Comparison of ENCODE assay signal across 8 cellular contexts in genomic region chr17:1484060-1484535, GRCh38. TPM values are rescaled to one million over a fixed set of nuclear protein-coding genes. Genes with fewer than 3 reads are reported as not detected.
A peak's percentile ranks its signal among the peaks of the same experiment; 100 is the strongest.
DNase-seq lines count a peak whose midpoint lies in the region; ATAC-seq and TF ChIP-seq lines count a peak whose summit lies in the region.
"Had no signal": no experiment of that assay in that cellular context is flagged by ENCODE, and none has a peak within 500 bp of the region (broad histone marks: within the 10 kb centered on the region; RNA-seq: fewer than 3 reads in every experiment).

No MANE protein-coding gene starts in this region.

- no peaks in the 10 kb centered on the region; the same call in 2 of the 3 replicates for H3K9me3 Mint-ChIP-seq in GM23338

- H3K27ac Mint-ChIP-seq in GM23338, result peak overlapping the region; percentile 46; the same call in 1 of the 2 replicates

- H3K36me3 ChIP-seq in GM23338 (ENCODE audit: insufficient read depth) (no peaks in the 10 kb centered on the region), WERI-Rb-1 (peaks cover 22% of the 10 kb centered on the region), iPS-15b (ENCODE audit: control insufficient read depth, insufficient read depth, low read length) (peaks cover 30% of the 10 kb centered on the region), spleen (peaks cover 0 to 53% (median 32%) of the 10 kb centered on the region in 6 donors)

- no peak overlapping the region for H3K9ac ChIP-seq in iPS-15b (ENCODE audit: low read depth, low read length)

- peaks cover 26% of the 10 kb centered on the region for H3K36me3 Mint-ChIP-seq in GM23338 (ENCODE audit: low read depth)

- 0 out of 2 replicates have a peak, but pooled peaks cover 2% of the 10 kb centered on the region for H3K79me2 ChIP-seq in GM23338 (replicated peaks; ENCODE audit: insufficient read depth)

- DNase-seq in GM23338 (ENCODE audit: low spot score), result peak; percentile 51
- DNase-seq in WERI-Rb-1, result no peak
- DNase-seq in spleen, result peak; percentile 77
- no peak for DNase-seq in NK-92 treated with Interleukin-12 subunit alpha and Interleukin-12 subunit beta, amount 100 ng/mL, for 24 hours (lab: John Stamatoyannopoulos, UW)
- DNase-seq in D341Med (ENCODE audit: low spot score), result no peak
- DNase-seq: midbrain had no signal

- no peaks in the 10 kb centered on the region for H3K9me2 ChIP-seq in GM23338 (ENCODE audit: insufficient read depth)

- H3F3A ChIP-seq in GM23338 (replicated peaks; ENCODE audit: low read depth), result peaks cover 30% of the 10 kb centered on the region

- H3K4me1 Mint-ChIP-seq in GM23338, result peaks cover 30% of the 10 kb centered on the region

- H3K4me1 ChIP-seq in GM23338 (ENCODE audit: insufficient read depth) (peaks cover 13% of the 10 kb centered on the region), iPS-15b (ENCODE audit: control insufficient read depth, insufficient read depth, low read length) (peaks cover 8% of the 10 kb centered on the region), spleen (peaks cover 29 to 60% (median 48%) of the 10 kb centered on the region in 6 donors)

- H3K27ac ChIP-seq in GM23338 (ENCODE audit: low read depth), result no peak overlapping the region
- H3K27ac ChIP-seq in WERI-Rb-1, result 0 out of 2 replicates have a peak overlapping the region, but pooled peaks have one; percentile 31
- peak overlapping the region in 4 of 8 donors; percentile 91 to 94 (median 92) for H3K27ac ChIP-seq in spleen

- ATAC-seq in GM23338, result no peak
- ATAC-seq in HG02840 (IDR thresholded peaks at IDR 0.05; ENCODE audit: low FRiP score, unreplicated experiment), result no peak

- peak in 1 of 2 experiments; percentile 16; a peak in 1 of 4 replicates for TF ChIP-seq CTCF in GM23338 (conservative IDR thresholded peaks at IDR 0.05; ENCODE audit: low read depth in 2 of 2)
- no peak for TF ChIP-seq CTCF in WERI-Rb-1 (IDR thresholded peaks at IDR 0.05; ENCODE audit: low read depth, low read length)
- no peak for TF ChIP-seq CTCF in spleen (IDR thresholded peaks at IDR 0.05 in 8 of 11, conservative IDR thresholded peaks at IDR 0.05 in 3 of 11)

- intact Hi-C loops in spleen (cut with DNase I; ENCODE audit: low total_unique reads), result no loop called here

- H3K27me3 Mint-ChIP-seq in GM23338 (ENCODE audit: insufficient read depth, low read depth, poor library complexity), result peaks cover 42% of the 10 kb centered on the region

- no peak for TF ChIP-seq POLR2A in spleen (IDR thresholded peaks at IDR 0.05)

- no peak overlapping the region for H2AFZ ChIP-seq in GM23338

- H4K20me1 ChIP-seq in GM23338 (replicated peaks; ENCODE audit: insufficient read depth), result no peaks in the 10 kb centered on the region; the same call in 1 of the 2 replicates

- WGBS in spleen, 5 donors, result 89 to 94% (median 91%) methylated on average over 29 of the region's 29 CpGs

- H3K27me3 ChIP-seq in GM23338 (ENCODE audit: insufficient read depth), result peaks cover 30% of the 10 kb centered on the region
- no peaks in the 10 kb centered on the region for H3K27me3 ChIP-seq in WERI-Rb-1 (ENCODE audit: insufficient read depth, low read depth, severe bottlenecking)
- H3K27me3 ChIP-seq in iPS-15b (ENCODE audit: control insufficient read depth, insufficient read depth, low read length), result peaks cover 3% of the 10 kb centered on the region
- peaks cover 0 to 39% (median 0%) of the 10 kb centered on the region in 7 donors for H3K27me3 ChIP-seq in spleen (replicated peaks in 1 of 7)

- H3K4me3 Mint-ChIP-seq in GM23338, result peak overlapping the region; percentile 63

- peaks cover 3% of the 10 kb centered on the region for H3K9me3 ChIP-seq in WERI-Rb-1 (ENCODE audit: severe bottlenecking)
- H3K9me3 ChIP-seq in iPS-15b (ENCODE audit: control insufficient read depth, insufficient read depth, low read length), result no peaks in the 10 kb centered on the region
- H3K9me3 ChIP-seq in spleen, result no peaks in the 10 kb centered on the region

- peak overlapping the region; percentile 57; the same call in 1 of the 2 replicates for H3K4me2 ChIP-seq in GM23338

- no peak overlapping the region for H3K4me3 ChIP-seq in GM23338
- H3K4me3 ChIP-seq in WERI-Rb-1 (ENCODE audit: low read depth, low read length), result no peak overlapping the region
- H3K4me3 ChIP-seq in iPS-15b (ENCODE audit: low read depth, low read length), result peak overlapping the region; percentile 18
- peak overlapping the region in 2 of 8 donors; percentile 78 to 91 for H3K4me3 ChIP-seq in spleen

TF ChIP-seq in GM23338, 12 proteins besides CTCF, POLR2A, EP300 and RAD21 (continues in another document):
- no peak for TF ChIP-seq ETS1 (IDR thresholded peaks at IDR 0.05)
- no peak for TF ChIP-seq STAT1 (IDR thresholded peaks at IDR 0.05; ENCODE audit: unreplicated experiment)
- no peak for TF ChIP-seq CREB1 (CRISPR knock-in tag; IDR thresholded peaks at IDR 0.05; ENCODE audit: low read depth)
- no peak for TF ChIP-seq NANOG (IDR thresholded peaks at IDR 0.05; ENCODE audit: borderline replicate concordance)
- no peak for TF ChIP-seq POLR2AphosphoS5 (IDR thresholded peaks at IDR 0.05; ENCODE audit: low read depth)
- TF ChIP-seq JUNB (IDR thresholded peaks at IDR 0.05; ENCODE audit: unreplicated experiment), result no peak
- TF ChIP-seq REST (IDR thresholded peaks at IDR 0.05; ENCODE audit: unreplicated experiment), result no peak
- no peak for TF ChIP-seq ZNF114 (CRISPR knock-in tag; IDR thresholded peaks at IDR 0.05)
- no peak for TF ChIP-seq ZNF331 (CRISPR knock-in tag; IDR thresholded peaks at IDR 0.05; ENCODE audit: low read depth)
- no peak for TF ChIP-seq EZH2 (IDR thresholded peaks at IDR 0.05; ENCODE audit: low read depth, unreplicated experiment)

RNA-seq across cellular contexts. Expression of gene MYO1C, which starts 8.4 kb away (rescaled TPM):
- total RNA-seq in GM23338 (2014; rRNA removed; shearing (Covaris generic)), result 35.2 and 57.1 TPM in 2 replicates
- 12.3 and 13.9 TPM in 2 replicates for polyA plus RNA-seq in GM23338 (2016; fragmentation: Nextera tagmentation; extraction: Ambion mirVana)
- total RNA-seq in spleen, result 100 to 1,000 TPM in 2 of 7 donors, 10 to 100 TPM in 5; 49.2 to 135 (median 81.6) TPM
- 10 to 100 TPM; 14.6 to 21.6 (median 14.6) TPM for polyA plus RNA-seq in spleen

RNA-seq across cellular contexts. Expression of gene CRK, which starts 28.1 kb away (rescaled TPM):
- total RNA-seq in GM23338 (2014; rRNA removed; shearing (Covaris generic)), result 59.8 and 61.1 TPM in 2 replicates
- polyA plus RNA-seq in GM23338 (2016; fragmentation: Nextera tagmentation; extraction: Ambion mirVana) (28.6 and 32.6 TPM in 2 replicates), spleen (10 to 100 TPM; 11.7 to 20.7 (median 12.0) TPM)
- total RNA-seq in spleen, result 10 to 100 TPM; 39.3 to 54.6 (median 48.2) TPM

RNA-seq across cellular contexts. Expression of gene INPP5K, which starts 32.3 kb away (rescaled TPM):
- 22.5 and 29.7 TPM in 2 replicates for total RNA-seq in GM23338 (2014; rRNA removed; shearing (Covaris generic))
- polyA plus RNA-seq in GM23338 (2016; fragmentation: Nextera tagmentation; extraction: Ambion mirVana) (8.4 TPM in 2 replicates), spleen (10 to 100 TPM; 22.3 to 35.8 (median 23.4) TPM)
- 100 to 1,000 TPM in 1 of 7 donors, 10 to 100 TPM in 6; 43.1 to 107 (median 55.2) TPM for total RNA-seq in spleen

Comparison
In these comparisons a context has a peak if more than half of its experiments do, and no peak if none do; other contexts are left out.
1. DNase-seq: peak in GM23338 (single experiment) and spleen (single experiment); none in WERI-Rb-1 (single experiment), NK-92 treated with Interleukin-12 subunit alpha and Interleukin-12 subunit beta, amount 100 ng/mL, for 24 hours (single experiment) and D341Med (single experiment).